ENCODE assay signal across 12 cellular contexts in the genomic region with DNA sequence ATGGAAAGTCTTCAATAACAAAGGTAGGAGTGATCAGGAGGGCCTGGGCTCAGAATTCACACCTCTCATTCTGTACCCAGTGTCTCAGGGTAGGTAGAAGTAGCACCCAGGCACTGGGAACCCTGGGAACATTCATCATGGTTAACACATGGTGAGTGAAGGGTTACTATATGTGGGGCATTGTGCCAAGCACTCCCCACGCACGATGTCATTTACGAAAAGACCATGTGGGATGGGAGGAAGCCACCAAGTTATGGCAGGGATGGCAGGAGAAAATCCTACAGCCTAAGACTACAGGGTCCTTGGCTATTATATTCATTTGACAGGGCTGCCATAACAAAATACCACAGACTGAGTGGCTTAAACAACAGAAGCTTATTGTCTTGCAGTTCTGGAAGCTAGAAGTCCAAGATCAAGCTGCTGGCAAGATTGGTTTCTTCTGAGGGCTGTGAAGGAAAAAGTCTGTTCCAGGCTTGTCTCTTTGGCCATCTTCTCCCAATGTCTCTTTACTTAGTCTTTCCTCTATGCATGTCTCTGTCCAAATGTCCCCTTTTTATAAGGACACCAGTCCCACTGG. TPM values are rescaled to one million over a fixed set of nuclear protein-coding genes. Genes with fewer than 3 reads are reported as not detected.
DNase-seq lines count a peak whose midpoint lies in the region; ATAC-seq and TF ChIP-seq lines count a peak whose summit lies in the region.
"Had no signal": no experiment of that assay in that cellular context is flagged by ENCODE, and none has a peak within 500 bp of the region (broad histone marks: within the 10 kb centered on the region; RNA-seq: fewer than 3 reads in every experiment).

No MANE protein-coding gene starts in this region.

- H3K4me3 ChIP-seq in heart left ventricle (no peak overlapping the region), uterus (no peak overlapping the region)
- no peak overlapping the region for H3K4me3 ChIP-seq in effector memory CD4-positive, alpha-beta T cell (ENCODE audit: insufficient read depth, low read depth, low read length, poor library complexity, severe bottlenecking)

- no peaks in the 10 kb centered on the region for H3K9me3 ChIP-seq in heart left ventricle
- no peaks in the 10 kb centered on the region for H3K9me3 ChIP-seq in uterus
- H3K9me3 ChIP-seq in effector memory CD4-positive, alpha-beta T cell (ENCODE audit: control insufficient read depth, low read length), result no peaks in the 10 kb centered on the region

- DNase-seq in heart left ventricle (no peak), cardiac septum (ENCODE audit: low spot score) (no peak), chondrocyte (ENCODE audit: low spot score) (no peak), nephron progenitor cell (no peak), uterus (no peak), NCI-H2107 treated with DMSO at 0.1 percent for 48 hours (lab: John Stamatoyannopoulos, UW; ENCODE audit: unreplicated experiment) (no peak)
- DNase-seq in effector memory CD4-positive, alpha-beta T cell, result no peak
- DNase-seq: activated T-cell treated with anti-CD3 and anti-CD28 coated beads for 4 hours; NCI-H187 treated with DMSO at 0.1 percent for 48 hours; stimulated activated CD4-positive, alpha-beta T cell treated with anti-CD3 and anti-CD28 coated beads, Interleukin-4, amount 100 ng/mL, for 1 hour had no signal

- no peak overlapping the region for H3K4me3 Mint-ChIP-seq in chondrocyte (ENCODE audit: unreplicated experiment)
- H3K4me3 Mint-ChIP-seq in nephron progenitor cell, result no peak overlapping the region

- WGBS in heart left ventricle, 4 donors, result 3 to 13% (median 9%) methylated on average over 3 of the region's 3 CpGs

- H3K36me3 Mint-ChIP-seq in chondrocyte (ENCODE audit: low read depth) (no peaks in the 10 kb centered on the region), nephron progenitor cell (ENCODE audit: low read depth) (peaks cover 4% of the 10 kb centered on the region)

- H3K27me3 Mint-ChIP-seq in chondrocyte (ENCODE audit: low read depth) (no peaks in the 10 kb centered on the region), nephron progenitor cell (ENCODE audit: low read depth, poor library complexity) (peaks cover 8% of the 10 kb centered on the region)

- H3K36me3 ChIP-seq in heart left ventricle, result no peaks in the 10 kb centered on the region
- no peaks in the 10 kb centered on the region for H3K36me3 ChIP-seq in uterus
- no peaks in the 10 kb centered on the region for H3K36me3 ChIP-seq in effector memory CD4-positive, alpha-beta T cell (ENCODE audit: control insufficient read depth, insufficient read depth, low read length)

- H3K4me1 ChIP-seq in heart left ventricle, result peaks cover 27 to 99% (median 90%) of the 10 kb centered on the region in 12 donors
- H3K4me1 ChIP-seq in uterus, result peaks cover 18 to 21% of the 10 kb centered on the region in 2 donors
- peaks cover 75% of the 10 kb centered on the region for H3K4me1 ChIP-seq in effector memory CD4-positive, alpha-beta T cell (ENCODE audit: control insufficient read depth, insufficient read depth, low read length, poor library complexity, severe bottlenecking)

- TF ChIP-seq CTCF in heart left ventricle (IDR thresholded peaks at IDR 0.05), result no peak
- no peak for TF ChIP-seq CTCF in chondrocyte (IDR thresholded peaks at IDR 0.05)
- TF ChIP-seq CTCF in nephron progenitor cell (IDR thresholded peaks at IDR 0.05), result no peak
- no peak for TF ChIP-seq CTCF in uterus (IDR thresholded peaks at IDR 0.05)

- TF ChIP-seq POLR2A in heart left ventricle (IDR thresholded peaks at IDR 0.05) (no peak), uterus (IDR thresholded peaks at IDR 0.05) (no peak)

- H3K27me3 ChIP-seq in heart left ventricle (no peaks in the 10 kb centered on the region), uterus (no peaks in the 10 kb centered on the region)
- H3K27me3 ChIP-seq in effector memory CD4-positive, alpha-beta T cell (replicated peaks; ENCODE audit: control insufficient read depth, insufficient read depth, low read length, poor library complexity, severe bottlenecking), result no peaks in the 10 kb centered on the region

- intact Hi-C loops in heart left ventricle (cut with DNase I), result loop anchor here in 4 of 10 donors (5.0 to 10.0 kb wide), 3 partner anchors 89 to 481 kb away; no protein-coding TSS in a partner anchor
- intact Hi-C loops in cardiac septum (cut with DNase I), result no loop called here
- intact Hi-C loops in uterus (cut with DNase I; ENCODE audit: low total_unique reads), result no loop called here

- H3K27ac ChIP-seq in heart left ventricle (peak overlapping the region; percentile 30 to 96 (median 90)), uterus (peak overlapping the region; percentile 80 to 99)
- H3K27ac ChIP-seq in effector memory CD4-positive, alpha-beta T cell (ENCODE audit: insufficient read depth, low read length, poor library complexity, severe bottlenecking), result no peak overlapping the region

- peak overlapping the region; percentile 97 for H3K27ac Mint-ChIP-seq in chondrocyte (ENCODE audit: unreplicated experiment)
- H3K27ac Mint-ChIP-seq in nephron progenitor cell, result peak overlapping the region; percentile 54

- ATAC-seq in heart left ventricle, result no peak
- ATAC-seq in esophagus mucosa, result no peak
- ATAC-seq: SK-N-SH treated with all-trans-retinoic acid at 6 μM for 48 hours had no signal

- H3K4me1 Mint-ChIP-seq in chondrocyte (ENCODE audit: low read depth) (peaks cover 84% of the 10 kb centered on the region), nephron progenitor cell (peaks cover 78% of the 10 kb centered on the region)

- H3K9me3 Mint-ChIP-seq in chondrocyte (ENCODE audit: low read depth) (no peaks in the 10 kb centered on the region), nephron progenitor cell (no peaks in the 10 kb centered on the region)

RNA-seq across cellular contexts. Expression of a gene that starts 27.7 kb away (rescaled TPM):
- total RNA-seq in heart left ventricle (10 to 100 TPM; 14.6 to 68.2 (median 40.4) TPM), cardiac septum (22.6 TPM), chondrocyte (68.5 to 241 TPM (median 227 TPM) in 3 replicates), uterus (100 to 1,000 TPM; 118 to 210 (median 145) TPM), esophagus mucosa (417 TPM)
- polyA plus RNA-seq in heart left ventricle, result 100 to 1,000 TPM in 1 of 2 donors, 10 to 100 TPM in 1; 59.4 to 112 TPM

RNA-seq across cellular contexts. Expression of a gene that starts 30.0 kb away (rescaled TPM):
- total RNA-seq in heart left ventricle (10 to 100 TPM; 26.4 to 44.8 (median 35.3) TPM), cardiac septum (21.2 TPM), chondrocyte (31.6 to 36.8 TPM (median 35.4 TPM) in 3 replicates), uterus (100 to 1,000 TPM in 1 of 4 donors, 10 to 100 TPM in 3; 17.9 to 156 (median 38.4) TPM), esophagus mucosa (23.5 TPM)
- polyA plus RNA-seq in heart left ventricle, result 10 to 100 TPM; 12.0 to 49.6 TPM

RNA-seq across cellular contexts. Expression of a gene that starts 30.2 kb away (rescaled TPM):
- 100 to 1,000 TPM; 135 to 237 (median 179) TPM for total RNA-seq in heart left ventricle
- 100 to 1,000 TPM; 124 to 242 TPM for polyA plus RNA-seq in heart left ventricle
- total RNA-seq in cardiac septum, result 171 TPM
- 48.5 to 54.4 TPM (median 52.9 TPM) in 3 replicates for total RNA-seq in chondrocyte
- 100 to 1,000 TPM in 2 of 4 donors, 10 to 100 TPM in 2; 83.8 to 144 (median 101) TPM for total RNA-seq in uterus
- 64.4 TPM for total RNA-seq in esophagus mucosa
